19 cellular contexts compared by ENCODE assay signal in the genomic region with DNA sequence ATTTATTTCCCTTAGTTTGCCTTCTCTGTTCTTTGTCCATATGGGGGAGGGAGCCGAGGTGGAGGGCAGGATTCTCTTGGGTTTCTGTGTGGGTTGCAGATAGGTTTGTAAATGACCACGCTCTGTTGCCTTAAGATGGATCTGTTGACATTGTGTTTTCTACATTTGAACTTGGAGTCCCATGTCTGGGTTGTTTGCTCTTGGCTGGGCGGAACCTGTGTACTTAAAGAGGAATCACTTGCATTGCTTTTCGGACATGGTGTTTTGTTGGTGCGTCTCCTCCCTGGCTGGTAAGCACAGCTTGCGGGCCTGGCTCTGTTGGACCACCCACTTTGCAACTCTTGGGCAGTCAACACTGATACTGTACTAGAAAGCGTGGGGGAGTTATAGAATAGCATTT. TPM values are rescaled to one million over a fixed set of nuclear protein-coding genes. Genes with fewer than 3 reads are reported as not detected.
A peak's percentile ranks its signal among the peaks of the same experiment; 100 is the strongest.
DNase-seq lines count a peak whose midpoint lies in the region; ATAC-seq and TF ChIP-seq lines count a peak whose summit lies in the region.
"Had no signal": no experiment of that assay in that cellular context is flagged by ENCODE, and none has a peak within 500 bp of the region (broad histone marks: within the 10 kb centered on the region; RNA-seq: fewer than 3 reads in every experiment).

No MANE protein-coding gene starts in this region.

- no peak overlapping the region for H2AK5ac ChIP-seq in H9 (ENCODE audit: insufficient read length, low read length)

- H3K79me2 ChIP-seq in H9 (ENCODE audit: insufficient read depth, low read length) (peaks cover 16% of the 10 kb centered on the region; the same call in 1 of the 2 replicates), PC-9 (ENCODE audit: low read depth) (peaks cover 50% of the 10 kb centered on the region)

- H3K27me3 Mint-ChIP-seq in H9 (ENCODE audit: low read depth) (no peaks in the 10 kb centered on the region), T-helper 17 cell (no peaks in the 10 kb centered on the region)
- H3K27me3 Mint-ChIP-seq: activated CD8-positive, alpha-beta memory T cell treated with anti-CD3 and anti-CD28 coated beads, Interleukin-2, amount 10 ng/mL, durations not matched to agents 7 days and 5 days; stimulated activated naive B cell treated with anti-CD40 and anti-IgM and Interleukin-4, amounts not matched to agents 10 μg/mL and 1 μg/mL and 100 μg/mL, for 72 hours had no signal

- POLR2A ChIA-PET in PC-9 (lab: Charles Lee; ENCODE audit: unreplicated experiment): no interaction called here

- H2BK12ac ChIP-seq in H9 (ENCODE audit: insufficient read length, low read depth, low read length): peak overlapping the region; percentile 69

- no peak overlapping the region for H4K8ac ChIP-seq in H9 (replicated peaks; ENCODE audit: insufficient read length, low read depth, low read length)

- no peak overlapping the region for H3K56ac ChIP-seq in H9 (ENCODE audit: insufficient read length, low read depth, low read length)

- DNase-seq in H9 (no peak), T-helper 17 cell (no peak), sciatic nerve (ENCODE audit: low spot score) (no peak), NCI-H1092 treated with DMSO at 0.1 percent for 48 hours (lab: John Stamatoyannopoulos, UW) (no peak), NCI-H1048 (lab: John Stamatoyannopoulos, UW) (no peak), PC-9 (no peak)
- DNase-seq: activated CD8-positive, alpha-beta memory T cell treated with anti-CD3 and anti-CD28 coated beads, Interleukin-2, amount 10 ng/mL, durations not matched to agents 7 days and 5 days; activated naive CD4-positive, alpha-beta T cell; effector memory CD4-positive, alpha-beta T cell; islet precursor cell; NCI-H2029; NK-92 treated with Interleukin-12 subunit alpha and Interleukin-12 subunit beta, amount 100 ng/mL, for 24 hours; stimulated activated CD4-positive, alpha-beta T cell treated with anti-CD3 and anti-CD28 coated beads, Interleukin-4, amount 100 ng/mL, for 4 hours; stimulated activated naive B cell treated with anti-CD40 and anti-IgM and Interleukin-4, amounts not matched to agents 10 μg/mL and 1 μg/mL and 100 μg/mL, for 72 hours had no signal

- H2BK5ac ChIP-seq in H9 (ENCODE audit: insufficient read length, low read length): no peak overlapping the region

- H3K36me3 Mint-ChIP-seq in H9 (ENCODE audit: insufficient read depth in 1 of 3, low read depth in 3 of 3) (peaks cover 12 to 21% (median 18%) of the 10 kb centered on the region in 3 experiments), T-helper 17 cell (ENCODE audit: low read depth) (peaks cover 8% of the 10 kb centered on the region)

- H4K91ac ChIP-seq in H9 (ENCODE audit: insufficient read length, low read depth, low read length): no peak overlapping the region

- no peak overlapping the region for H3T11ph ChIP-seq in H9 (ENCODE audit: low read length)

- H2BK120ac ChIP-seq in H9 (ENCODE audit: low read depth, low read length, poor library complexity, severe bottlenecking): no peak overlapping the region

- H3K27ac ChIP-seq in H9 (ENCODE audit: insufficient read length, low read depth, low read length) (peak overlapping the region; percentile 50), iPS-18a (ENCODE audit: low read length) (peak overlapping the region; percentile 30), PC-9 (no peak overlapping the region)
- H3K27ac ChIP-seq: BLaER1 treated with 17β-estradiol and CSF1 and Interleukin-3, amounts not matched to agents 10 nM and 100 nM; right atrium auricular region had no signal

- H3K9me3 ChIP-seq in H9 (ENCODE audit: control insufficient read depth, low read depth, low read length): no peaks in the 10 kb centered on the region
- no peaks in the 10 kb centered on the region for H3K9me3 ChIP-seq in T-helper 17 cell (ENCODE audit: control insufficient read depth, low read length, poor library complexity, severe bottlenecking)
- no peaks in the 10 kb centered on the region for H3K9me3 ChIP-seq in iPS-18a (ENCODE audit: control insufficient read depth, low read depth, low read length)
- H3K9me3 ChIP-seq in PC-9 (ENCODE audit: insufficient read depth, low read depth): no peaks in the 10 kb centered on the region
- H3K9me3 ChIP-seq: BLaER1 treated with 17β-estradiol and CSF1 and Interleukin-3, amounts not matched to agents 10 nM and 100 nM; breast epithelium; right atrium auricular region had no signal

- no CpG with 5 or more reads among the region's 7 CpGs for WGBS in H9 (ENCODE audit: extremely low coverage, insufficient read length, low lambda C conversion rate)

- H3K4me3 Mint-ChIP-seq in H9: peak overlapping the region in 1 of 2 experiments; percentile 21; a peak in 3 of 5 replicates
- H3K4me3 Mint-ChIP-seq in T-helper 17 cell: no peak overlapping the region
- H3K4me3 Mint-ChIP-seq: activated CD8-positive, alpha-beta memory T cell treated with anti-CD3 and anti-CD28 coated beads, Interleukin-2, amount 10 ng/mL, durations not matched to agents 7 days and 5 days; stimulated activated naive B cell treated with anti-CD40 and anti-IgM and Interleukin-4, amounts not matched to agents 10 μg/mL and 1 μg/mL and 100 μg/mL, for 72 hours had no signal

- no peak overlapping the region for H3K4ac ChIP-seq in H9 (ENCODE audit: low read depth, low read length)

- H2BK15ac ChIP-seq in H9 (ENCODE audit: low read depth, low read length): no peak overlapping the region

- 0 out of 2 replicates have a peak overlapping the region, but pooled peaks have one; percentile 34 for H3K14ac ChIP-seq in H9 (ENCODE audit: insufficient read depth, low read length)

- H3K9me3 Mint-ChIP-seq in H9: no peaks in the 10 kb centered on the region; a peak in 2 of 5 replicates
- H3K9me3 Mint-ChIP-seq: stimulated activated naive B cell treated with anti-CD40 and anti-IgM and Interleukin-4, amounts not matched to agents 10 μg/mL and 1 μg/mL and 100 μg/mL, for 72 hours had no signal

- peak overlapping the region; percentile 38 for H3K4me2 ChIP-seq in H9 (ENCODE audit: insufficient read depth, insufficient read length, low read length)
- H3K4me2 ChIP-seq in PC-9: no peak overlapping the region

- intact Hi-C loops in sciatic nerve (cut with DNase I): no loop called here
- intact Hi-C loops in PC-9 (cut with micrococcal nuclease; ENCODE audit: unreplicated experiment): no loop called here

- no peak overlapping the region for H2BK20ac ChIP-seq in H9 (ENCODE audit: low read depth, low read length, poor library complexity, severe bottlenecking)

- peak overlapping the region; percentile 45 to 96 (median 90) for H3K27ac Mint-ChIP-seq in H9
- H3K27ac Mint-ChIP-seq in T-helper 17 cell: peak overlapping the region; percentile 59
- H3K27ac Mint-ChIP-seq: stimulated activated naive B cell treated with anti-CD40 and anti-IgM and Interleukin-4, amounts not matched to agents 10 μg/mL and 1 μg/mL and 100 μg/mL, for 72 hours had no signal

- CTCF ChIA-PET in PC-9 (lab: Charles Lee): interaction anchor here (0.6 kb wide), 1 partner anchor 370 kb away, joined by 3 read pairs; no protein-coding TSS in a partner anchor

- H3K23ac ChIP-seq in H9 (ENCODE audit: insufficient read length, low read depth, low read length): no peak overlapping the region

- peaks cover 13% of the 10 kb centered on the region; the same call in 1 of the 2 replicates for H3F3A ChIP-seq in PC-9 (ENCODE audit: insufficient read depth, low read depth)

- no peak overlapping the region for H4K5ac ChIP-seq in H9 (ENCODE audit: insufficient read length, low read depth, low read length)

- H2AFZ ChIP-seq in H9 (ENCODE audit: low read length): no peak overlapping the region
- no peak overlapping the region for H2AFZ ChIP-seq in PC-9

- BruUV-seq in PC-9 (replicated peaks; lab: Mats Ljungman, UMichigan): no TSS peak

- ATAC-seq in T-helper 17 cell: no peak
- ATAC-seq in sciatic nerve: peak; percentile 56
- ATAC-seq in HG02798 (IDR thresholded peaks at IDR 0.05; ENCODE audit: poor library complexity, unreplicated experiment): no peak
- ATAC-seq: activated CD8-positive, alpha-beta memory T cell treated with anti-CD3 and anti-CD28 coated beads, Interleukin-2, amount 10 ng/mL, durations not matched to agents 7 days and 5 days; stimulated activated naive B cell treated with anti-CD40 and anti-IgM and Interleukin-4, amounts not matched to agents 10 μg/mL and 1 μg/mL and 100 μg/mL, for 72 hours had no signal

- H3K79me1 ChIP-seq in H9 (ENCODE audit: insufficient read depth, low read depth, low read length, poor library complexity, severe bottlenecking): no peaks in the 10 kb centered on the region

- no peaks in the 10 kb centered on the region for H3K36me3 ChIP-seq in iPS-18a (ENCODE audit: control insufficient read depth, low read depth, low read length)
- H3K36me3 ChIP-seq in PC-9 (ENCODE audit: low read depth): no peaks in the 10 kb centered on the region
- H3K36me3 ChIP-seq: breast epithelium, right atrium auricular region had no signal

- no peaks in the 10 kb centered on the region for H3K27me3 ChIP-seq in H9 (ENCODE audit: insufficient read depth, low read length)
- no peaks in the 10 kb centered on the region for H3K27me3 ChIP-seq in iPS-18a (ENCODE audit: control insufficient read depth, insufficient read depth, low read length)
- H3K27me3 ChIP-seq in PC-9 (ENCODE audit: insufficient read depth, low read depth): no peaks in the 10 kb centered on the region
- H3K27me3 ChIP-seq: BLaER1 treated with 17β-estradiol and CSF1 and Interleukin-3, amounts not matched to agents 10 nM and 100 nM; breast epithelium; right atrium auricular region had no signal

- TF ChIP-seq CTCF in H9 (conservative IDR thresholded peaks at IDR 0.05) (no peak), PC-9 (conservative IDR thresholded peaks at IDR 0.05) (no peak)

- H3K9ac ChIP-seq in H9 (ENCODE audit: extremely low read depth, insufficient read length, low read length) (no peak overlapping the region), iPS-18a (ENCODE audit: low read length) (no peak overlapping the region)
- H3K9ac ChIP-seq: BLaER1 treated with 17β-estradiol and CSF1 and Interleukin-3, amounts not matched to agents 10 nM and 100 nM had no signal

- peaks cover 62 to 69% of the 10 kb centered on the region in 2 experiments for H3K4me1 Mint-ChIP-seq in H9
- H3K4me1 Mint-ChIP-seq in T-helper 17 cell: peaks cover 36% of the 10 kb centered on the region

- peaks cover 19% of the 10 kb centered on the region; the same call in 1 of the 2 replicates for H3K4me1 ChIP-seq in H9 (ENCODE audit: insufficient read depth, low read length)
- peaks cover 49% of the 10 kb centered on the region for H3K4me1 ChIP-seq in iPS-18a (ENCODE audit: control insufficient read depth, low read depth, low read length)
- H3K4me1 ChIP-seq in PC-9 (replicated peaks; ENCODE audit: insufficient read depth): no peaks in the 10 kb centered on the region
- H3K4me1 ChIP-seq: breast epithelium had no signal

- H3K23me2 ChIP-seq in H9 (ENCODE audit: insufficient read length, low read depth, low read length, poor library complexity, severe bottlenecking): peaks cover 4% of the 10 kb centered on the region

- H4K20me1 ChIP-seq in H9 (ENCODE audit: control insufficient read depth, insufficient read depth, insufficient read length): no peaks in the 10 kb centered on the region
- H4K20me1 ChIP-seq in PC-9 (ENCODE audit: insufficient read depth): peaks cover 33% of the 10 kb centered on the region

- no peak overlapping the region for H3K4me3 ChIP-seq in iPS-18a (ENCODE audit: low read length)
- H3K4me3 ChIP-seq in PC-9: no peak overlapping the region
- H3K4me3 ChIP-seq: BLaER1 treated with 17β-estradiol and CSF1 and Interleukin-3, amounts not matched to agents 10 nM and 100 nM; right atrium auricular region had no signal

- no peaks in the 10 kb centered on the region for H3K9me2 ChIP-seq in PC-9 (ENCODE audit: insufficient read depth)

- peak overlapping the region; percentile 39 for H3K18ac ChIP-seq in H9 (ENCODE audit: insufficient read length, low read depth, low read length)

RNA-seq across cellular contexts. Expression of gene EHMT1, which starts 45.9 kb away (rescaled TPM):
- total RNA-seq in H9 (2021): 112 and 121 TPM in 2 replicates
- 100 to 1,000 TPM; 106 to 108 TPM for total RNA-seq in T-helper 17 cell
- 104 TPM for total RNA-seq in sciatic nerve
- 111 and 116 TPM in 2 replicates for total RNA-seq in PC-9 (2021)

RNA-seq across cellular contexts. Expression of gene ARRDC1, which starts 59.2 kb away (rescaled TPM):
- total RNA-seq in H9 (2021): 26.4 and 34.4 TPM in 2 replicates
- 10 to 100 TPM; 54.8 to 83.8 TPM for total RNA-seq in T-helper 17 cell
- 30.6 TPM for total RNA-seq in sciatic nerve
- 116 and 127 TPM in 2 replicates for total RNA-seq in PC-9 (2021)
